33 cellular contexts compared by ENCODE assay signal in genomic region chr11:6828103-6828502, GRCh38. TPM values are rescaled to one million over a fixed set of nuclear protein-coding genes. Genes with fewer than 3 reads are reported as not detected.
"Had no signal": no experiment of that assay in that cellular context is flagged by ENCODE, and none has a peak within 500 bp of the region (broad histone marks: within the 10 kb centered on the region; RNA-seq: fewer than 3 reads in every experiment).

No MANE protein-coding gene starts in this region.

- H3K36me3 ChIP-seq: adrenal gland, breast epithelium had no signal

- H3K9me3 ChIP-seq: adrenal gland, body of pancreas, breast epithelium had no signal

- H3K4me1 ChIP-seq: adrenal gland, body of pancreas, breast epithelium had no signal

- FAIRE-seq: astrocyte had no signal

- DNase-seq: activated CD4-positive, alpha-beta T cell treated with anti-CD3 and anti-CD28 coated beads for 36 hours; activated CD4-positive, alpha-beta T cell treated with anti-CD3 and anti-CD28 coated beads, Interleukin-2, amount 10 ng/mL, durations not matched to agents 7 days and 5 days; activated CD4-positive, alpha-beta T cell treated with anti-CD3 and anti-CD28 coated beads, Interleukin-2, amount 50 U/mL, for 48 hours; activated CD8-positive, alpha-beta T cell treated with anti-CD3 and anti-CD28 coated beads, Interleukin-2, amount 10 ng/mL, durations not matched to agents 7 days and 5 days; activated gamma-delta T cell treated with Interleukin-2 at 50 U/mL for 16 hours; activated naive CD4-positive, alpha-beta T cell treated with anti-CD3 and anti-CD28 coated beads for 36 hours; activated T-cell treated with anti-CD3 and anti-CD28 coated beads, Interleukin-2, amount 50 U/mL, for 24 hours; adrenal gland; body of pancreas; Kasumi-1; KG1; MM.1S; MV-4-11; NCI-H1092; NCI-H1436 treated with DMSO at 0.1 percent for 48 hours; NCI-H1694 treated with DMSO at 0.1 percent for 48 hours; NCI-H2029; NCI-H2171; NCI-H446 treated with DMSO at 0.1 percent for 48 hours; NCI-H524; NCI-H69; Right ventricle myocardium superior; SW 1271; T1000 had no signal

- H3K27ac ChIP-seq: adrenal gland, body of pancreas, breast epithelium had no signal

- H3K27me3 ChIP-seq: adrenal gland, body of pancreas, breast epithelium had no signal

- ATAC-seq: activated CD4-positive, alpha-beta T cell treated with anti-CD3 and anti-CD28 coated beads for 36 hours; activated CD4-positive, CD25-positive, alpha-beta regulatory T cell treated with anti-CD3 and anti-CD28 coated beads, Interleukin-2, amount 50 U/mL, for 24 hours; activated CD8-positive, alpha-beta T cell treated with anti-CD3 and anti-CD28 coated beads, Interleukin-2, amount 10 ng/mL, durations not matched to agents 7 days and 5 days; activated naive CD4-positive, alpha-beta T cell treated with anti-CD3 and anti-CD28 coated beads, Interleukin-2, amount 50 U/mL, for 72 hours; body of pancreas had no signal

- H3K4me3 ChIP-seq: adrenal gland, body of pancreas, breast epithelium had no signal

RNA-seq across cellular contexts. Expression of gene OR10A5, which starts 17.4 kb away (rescaled TPM):
- total RNA-seq: activated CD4-positive, alpha-beta T cell treated with anti-CD3 and anti-CD28 coated beads for 36 hours; activated CD4-positive, alpha-beta T cell treated with anti-CD3 and anti-CD28 coated beads, Interleukin-2, amount 10 ng/mL, durations not matched to agents 7 days and 5 days; activated CD8-positive, alpha-beta T cell treated with anti-CD3 and anti-CD28 coated beads, Interleukin-2, amount 10 ng/mL, durations not matched to agents 7 days and 5 days; activated naive CD4-positive, alpha-beta T cell treated with anti-CD3 and anti-CD28 coated beads for 36 hours; activated naive CD4-positive, alpha-beta T cell treated with anti-CD3 and anti-CD28 coated beads, Interleukin-2, amount 50 U/mL, for 72 hours; activated T-helper 2 cell treated with anti-CD3 and anti-CD28 coated beads, Interferon-gamma antibody, Interleukin-2, Interleukin-4, amounts not matched to agents 10 μg/mL and 5 μg/mL and 100 μg/mL, durations not matched to agents 14 hours and 24 hours and 36 hours; adrenal gland; astrocyte; body of pancreas; breast epithelium; cardiac septum; OCI-LY7; Right ventricle myocardium superior; T-helper 1 cell treated with Interleukin-12 subunit alpha and Interleukin-12 subunit beta and Interleukin-4 antibody, amounts not matched to agents 30 ng/mL and 1 ng/mL, for 36 hours; T-helper 2 cell treated with Interferon-gamma antibody and Interleukin-4, amounts not matched to agents 100 ng/mL and 5 ng/mL, for 36 hours had no signal
- polyA plus RNA-seq: adrenal gland had no signal

RNA-seq across cellular contexts. Expression of gene OR6A2, which starts 28.6 kb away (rescaled TPM):
- total RNA-seq: activated CD4-positive, alpha-beta T cell treated with anti-CD3 and anti-CD28 coated beads, Interleukin-2, amount 10 ng/mL, durations not matched to agents 7 days and 5 days; cardiac septum; Right ventricle myocardium superior had no signal
- polyA plus RNA-seq: adrenal gland had no signal

RNA-seq across cellular contexts. Expression of gene OR10A2, which starts 34.8 kb away (rescaled TPM):
- total RNA-seq: activated CD4-positive, alpha-beta T cell treated with anti-CD3 and anti-CD28 coated beads for 36 hours; activated CD4-positive, alpha-beta T cell treated with anti-CD3 and anti-CD28 coated beads, Interleukin-2, amount 10 ng/mL, durations not matched to agents 7 days and 5 days; activated CD8-positive, alpha-beta T cell treated with anti-CD3 and anti-CD28 coated beads, Interleukin-2, amount 10 ng/mL, durations not matched to agents 7 days and 5 days; activated naive CD4-positive, alpha-beta T cell treated with anti-CD3 and anti-CD28 coated beads for 36 hours; adrenal gland; astrocyte; body of pancreas; breast epithelium; cardiac septum; OCI-LY7; Right ventricle myocardium superior; T-helper 1 cell treated with Interleukin-12 subunit alpha and Interleukin-12 subunit beta and Interleukin-4 antibody, amounts not matched to agents 30 ng/mL and 1 ng/mL, for 36 hours; T-helper 2 cell treated with Interferon-gamma antibody and Interleukin-4, amounts not matched to agents 100 ng/mL and 5 ng/mL, for 36 hours had no signal
- polyA plus RNA-seq: adrenal gland had no signal

RNA-seq across cellular contexts. Expression of gene OR2AG1, which starts 45.3 kb away (rescaled TPM):
- total RNA-seq: activated CD4-positive, alpha-beta T cell treated with anti-CD3 and anti-CD28 coated beads for 36 hours; activated CD4-positive, alpha-beta T cell treated with anti-CD3 and anti-CD28 coated beads, Interleukin-2, amount 10 ng/mL, durations not matched to agents 7 days and 5 days; activated CD8-positive, alpha-beta T cell treated with anti-CD3 and anti-CD28 coated beads, Interleukin-2, amount 10 ng/mL, durations not matched to agents 7 days and 5 days; activated naive CD4-positive, alpha-beta T cell treated with anti-CD3 and anti-CD28 coated beads for 36 hours; activated naive CD4-positive, alpha-beta T cell treated with anti-CD3 and anti-CD28 coated beads, Interleukin-2, amount 50 U/mL, for 72 hours; activated T-helper 2 cell treated with anti-CD3 and anti-CD28 coated beads, Interferon-gamma antibody, Interleukin-2, Interleukin-4, amounts not matched to agents 10 μg/mL and 5 μg/mL and 100 μg/mL, durations not matched to agents 14 hours and 24 hours and 36 hours; adrenal gland; astrocyte; body of pancreas; breast epithelium; cardiac septum; OCI-LY7; Right ventricle myocardium superior; T-helper 1 cell treated with Interleukin-12 subunit alpha and Interleukin-12 subunit beta and Interleukin-4 antibody, amounts not matched to agents 30 ng/mL and 1 ng/mL, for 36 hours; T-helper 2 cell treated with Interferon-gamma antibody and Interleukin-4, amounts not matched to agents 100 ng/mL and 5 ng/mL, for 36 hours had no signal
- polyA plus RNA-seq: adrenal gland had no signal

RNA-seq across cellular contexts. Expression of gene OR10A4, which starts 48.3 kb away (rescaled TPM):
- total RNA-seq: activated CD4-positive, alpha-beta T cell treated with anti-CD3 and anti-CD28 coated beads for 36 hours; activated CD4-positive, alpha-beta T cell treated with anti-CD3 and anti-CD28 coated beads, Interleukin-2, amount 10 ng/mL, durations not matched to agents 7 days and 5 days; activated CD8-positive, alpha-beta T cell treated with anti-CD3 and anti-CD28 coated beads, Interleukin-2, amount 10 ng/mL, durations not matched to agents 7 days and 5 days; activated naive CD4-positive, alpha-beta T cell treated with anti-CD3 and anti-CD28 coated beads for 36 hours; activated naive CD4-positive, alpha-beta T cell treated with anti-CD3 and anti-CD28 coated beads, Interleukin-2, amount 50 U/mL, for 72 hours; activated T-helper 2 cell treated with anti-CD3 and anti-CD28 coated beads, Interferon-gamma antibody, Interleukin-2, Interleukin-4, amounts not matched to agents 10 μg/mL and 5 μg/mL and 100 μg/mL, durations not matched to agents 14 hours and 24 hours and 36 hours; adrenal gland; astrocyte; body of pancreas; breast epithelium; cardiac septum; OCI-LY7; Right ventricle myocardium superior; T-helper 1 cell treated with Interleukin-12 subunit alpha and Interleukin-12 subunit beta and Interleukin-4 antibody, amounts not matched to agents 30 ng/mL and 1 ng/mL, for 36 hours; T-helper 2 cell treated with Interferon-gamma antibody and Interleukin-4, amounts not matched to agents 100 ng/mL and 5 ng/mL, for 36 hours had no signal
- polyA plus RNA-seq: adrenal gland had no signal
